Comparison of ENCODE assay signal across 9 cellular contexts in the genomic region with DNA sequence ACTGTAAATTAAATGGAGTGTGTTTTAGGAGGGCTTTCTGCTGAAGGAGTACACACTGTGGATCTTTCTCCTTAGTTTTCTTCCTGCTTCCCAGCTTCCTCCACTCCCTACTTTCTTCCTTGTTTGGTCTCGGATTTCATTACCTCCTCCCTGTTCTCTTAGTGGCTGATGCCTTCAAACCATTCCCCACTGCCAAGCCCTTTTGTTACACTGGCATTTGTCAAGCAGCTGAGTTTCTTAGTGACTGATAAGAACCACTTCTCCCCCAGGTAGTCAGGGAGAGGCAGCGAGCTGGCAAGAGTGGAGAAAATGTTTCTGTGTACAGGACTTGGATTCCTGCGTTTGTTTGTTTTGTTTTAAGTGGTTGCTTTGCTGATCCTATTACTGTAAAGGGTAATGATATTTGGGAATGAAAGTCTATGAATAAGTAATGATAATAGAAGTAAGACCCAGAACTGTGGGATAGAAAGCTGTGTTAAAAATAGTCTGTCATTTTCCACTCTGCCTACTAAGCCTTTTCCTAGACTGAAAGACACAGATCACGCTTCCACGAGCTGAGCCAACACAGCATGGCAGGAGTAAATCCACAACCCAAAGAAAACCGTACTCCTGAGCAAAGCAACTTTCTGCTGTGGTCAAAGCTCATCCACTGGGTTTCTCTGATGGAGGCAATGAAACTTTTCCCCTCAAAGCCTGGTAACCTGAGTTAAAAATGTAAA. TPM values are rescaled to one million over a fixed set of nuclear protein-coding genes. Genes with fewer than 3 reads are reported as not detected.
DNase-seq lines count a peak whose midpoint lies in the region; ATAC-seq, FAIRE-seq and TF ChIP-seq lines count a peak whose summit lies in the region.
"Had no signal": no experiment of that assay in that cellular context is flagged by ENCODE, and none has a peak within 500 bp of the region (broad histone marks: within the 10 kb centered on the region; RNA-seq: fewer than 3 reads in every experiment).

No MANE protein-coding gene starts in this region.

- no peak overlapping the region for H2AFZ ChIP-seq in neural cell (ENCODE audit: low read depth, low read length)

- no peak overlapping the region for H3K4me3 ChIP-seq in epithelial cell of proximal tubule (ENCODE audit: low read depth, low read length)
- peak overlapping the region; percentile 44 for H3K4me3 ChIP-seq in neural cell (ENCODE audit: low read length)

- H3K4me2 ChIP-seq in neural cell (ENCODE audit: low read length): peak overlapping the region; percentile 17

- TF ChIP-seq EP300 in neural cell (conservative IDR thresholded peaks at IDR 0.05; ENCODE audit: poor library complexity, severe bottlenecking): no peak

- TF ChIP-seq RAD21 in neural cell (conservative IDR thresholded peaks at IDR 0.05): no peak

- peak overlapping the region; percentile 59 for H3K9ac ChIP-seq in neural cell (ENCODE audit: low read length)

- no peaks in the 10 kb centered on the region for H3K27me3 ChIP-seq in neural cell (ENCODE audit: insufficient read depth, low read depth, low read length)

- H3K9me2 ChIP-seq in neural cell (ENCODE audit: insufficient read depth, low read length): no peaks in the 10 kb centered on the region

- peak; percentile 7 for DNase-seq in NCI-H2196 treated with DMSO at 0.1 percent for 48 hours (lab: John Stamatoyannopoulos, UW; ENCODE audit: unreplicated experiment)
- DNase-seq in epithelial cell of proximal tubule (ENCODE audit: low read depth): peak; percentile 33
- DNase-seq in HUDEP-2 (lab: John Stamatoyannopoulos, UW; ENCODE audit: unreplicated experiment in 76 of 76): no peak
- DNase-seq in hypothalamus (lab: John Stamatoyannopoulos, UW): no peak
- DNase-seq in OCI-M2 (lab: John Stamatoyannopoulos, UW; ENCODE audit: unreplicated experiment): no peak
- DNase-seq: stimulated activated CD4-positive, alpha-beta T cell treated with anti-CD3 and anti-CD28 coated beads, Interleukin-12 subunit alpha, Interleukin-12 subunit beta, amount 100 ng/mL, for 4 hours had no signal

- peak; percentile 94 for FAIRE-seq in G401.6 (lab: Jason Lieb, UNC)

- TF ChIP-seq CTCF in epithelial cell of proximal tubule (conservative IDR thresholded peaks at IDR 0.05; ENCODE audit: low read depth, low read length) (no peak), neural cell (IDR thresholded peaks at IDR 0.05; ENCODE audit: poor library complexity, severe bottlenecking) (no peak)

- no peaks in the 10 kb centered on the region for H3F3A ChIP-seq in neural cell (ENCODE audit: insufficient read depth, low read length, poor library complexity, severe bottlenecking)

- no peaks in the 10 kb centered on the region for H3K36me3 ChIP-seq in neural cell (ENCODE audit: insufficient read depth, low read length)

- ATAC-seq in GM18873 (IDR thresholded peaks at IDR 0.05; ENCODE audit: low FRiP score, unreplicated experiment): no peak

- no peaks in the 10 kb centered on the region for H3K79me2 ChIP-seq in neural cell (replicated peaks; ENCODE audit: insufficient read depth, low read length)

- H4K20me1 ChIP-seq in neural cell (ENCODE audit: insufficient read depth): no peaks in the 10 kb centered on the region

- H3K9me3 ChIP-seq in neural cell (ENCODE audit: low read length): no peaks in the 10 kb centered on the region

- H3K27ac ChIP-seq in neural cell (ENCODE audit: low read length): peak overlapping the region; percentile 87

TF ChIP-seq in neural cell, 6 proteins besides CTCF, POLR2A, EP300 and RAD21:
- TF ChIP-seq, protein P1, sequence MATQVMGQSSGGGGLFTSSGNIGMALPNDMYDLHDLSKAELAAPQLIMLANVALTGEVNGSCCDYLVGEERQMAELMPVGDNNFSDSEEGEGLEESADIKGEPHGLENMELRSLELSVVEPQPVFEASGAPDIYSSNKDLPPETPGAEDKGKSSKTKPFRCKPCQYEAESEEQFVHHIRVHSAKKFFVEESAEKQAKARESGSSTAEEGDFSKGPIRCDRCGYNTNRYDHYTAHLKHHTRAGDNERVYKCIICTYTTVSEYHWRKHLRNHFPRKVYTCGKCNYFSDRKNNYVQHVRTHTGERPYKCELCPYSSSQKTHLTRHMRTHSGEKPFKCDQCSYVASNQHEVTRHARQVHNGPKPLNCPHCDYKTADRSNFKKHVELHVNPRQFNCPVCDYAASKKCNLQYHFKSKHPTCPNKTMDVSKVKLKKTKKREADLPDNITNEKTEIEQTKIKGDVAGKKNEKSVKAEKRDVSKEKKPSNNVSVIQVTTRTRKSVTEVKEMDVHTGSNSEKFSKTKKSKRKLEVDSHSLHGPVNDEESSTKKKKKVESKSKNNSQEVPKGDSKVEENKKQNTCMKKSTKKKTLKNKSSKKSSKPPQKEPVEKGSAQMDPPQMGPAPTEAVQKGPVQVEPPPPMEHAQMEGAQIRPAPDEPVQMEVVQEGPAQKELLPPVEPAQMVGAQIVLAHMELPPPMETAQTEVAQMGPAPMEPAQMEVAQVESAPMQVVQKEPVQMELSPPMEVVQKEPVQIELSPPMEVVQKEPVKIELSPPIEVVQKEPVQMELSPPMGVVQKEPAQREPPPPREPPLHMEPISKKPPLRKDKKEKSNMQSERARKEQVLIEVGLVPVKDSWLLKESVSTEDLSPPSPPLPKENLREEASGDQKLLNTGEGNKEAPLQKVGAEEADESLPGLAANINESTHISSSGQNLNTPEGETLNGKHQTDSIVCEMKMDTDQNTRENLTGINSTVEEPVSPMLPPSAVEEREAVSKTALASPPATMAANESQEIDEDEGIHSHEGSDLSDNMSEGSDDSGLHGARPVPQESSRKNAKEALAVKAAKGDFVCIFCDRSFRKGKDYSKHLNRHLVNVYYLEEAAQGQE (IDR thresholded peaks at IDR 0.05; ENCODE audit: borderline replicate concordance): no peak
- TF ChIP-seq EZH2 (IDR thresholded peaks at IDR 0.05; ENCODE audit: borderline replicate concordance, insufficient read depth, low read length, poor library complexity, severe bottlenecking) (no peak), POLR2AphosphoS5 (IDR thresholded peaks at IDR 0.05) (no peak), MXI1 (conservative IDR thresholded peaks at IDR 0.05; ENCODE audit: poor library complexity, severe bottlenecking) (no peak), TAF1 (IDR thresholded peaks at IDR 0.05; ENCODE audit: low read depth) (no peak), SMC3 (conservative IDR thresholded peaks at IDR 0.05; ENCODE audit: poor library complexity) (no peak)

RNA-seq across cellular contexts. Expression of a gene that starts 10.1 kb away (rescaled TPM):
- 8.7 and 12.7 TPM in 2 replicates for total RNA-seq in epithelial cell of proximal tubule
- polyA plus RNA-seq in neural cell: 41.4 and 42.9 TPM in 2 replicates
- 82.3 and 82.9 TPM in 2 replicates for polyA minus RNA-seq in neural cell

Comparison
In these comparisons a context has a peak if more than half of its experiments do, and no peak if none do; other contexts are left out.
1. DNase-seq: peak in NCI-H2196 treated with DMSO at 0.1 percent for 48 hours (single experiment) and epithelial cell of proximal tubule (single experiment); none in HUDEP-2 (0 of 76), hypothalamus (0 of 51) and OCI-M2 (single experiment).